Comparison of ENCODE assay signal across 15 cellular contexts in the genomic region with DNA sequence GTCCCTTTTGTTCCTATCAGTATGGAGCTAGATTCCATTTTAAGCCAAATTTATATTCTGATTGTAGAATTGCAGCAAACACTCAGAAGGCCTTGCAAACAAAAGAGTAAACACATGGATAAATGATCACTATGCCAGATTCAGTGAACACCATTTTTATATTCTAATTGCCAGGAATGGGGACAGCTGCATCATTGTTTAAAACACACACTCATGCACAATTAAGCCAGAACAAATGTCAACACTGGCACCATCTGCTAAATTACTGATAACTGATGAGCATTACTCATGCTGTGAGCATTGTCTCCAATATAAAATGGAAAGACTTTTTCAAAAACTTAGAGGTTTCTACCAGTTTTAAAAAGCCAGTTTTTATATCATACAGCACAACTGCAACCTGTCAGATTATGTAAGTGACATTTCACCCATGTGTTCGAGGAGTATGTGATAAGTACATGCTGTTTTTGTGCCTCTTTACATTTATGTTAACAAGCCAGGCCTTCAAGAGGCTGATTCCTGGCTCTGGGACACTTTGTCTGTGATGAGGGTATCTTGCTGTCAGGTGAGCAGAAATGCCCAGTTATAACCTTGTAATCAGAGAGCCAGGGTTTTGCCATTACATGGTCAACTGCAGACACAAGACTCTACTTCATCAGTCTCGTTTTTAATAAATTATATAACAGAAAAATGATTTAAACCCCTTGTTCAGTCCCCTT. TPM values are rescaled to one million over a fixed set of nuclear protein-coding genes. Genes with fewer than 3 reads are reported as not detected.
DNase-seq lines count a peak whose midpoint lies in the region; ATAC-seq lines count a peak whose summit lies in the region.
"Had no signal": no experiment of that assay in that cellular context is flagged by ENCODE, and none has a peak within 500 bp of the region (broad histone marks: within the 10 kb centered on the region; RNA-seq: fewer than 3 reads in every experiment).

No MANE protein-coding gene starts in this region.

- H3K9me3 Mint-ChIP-seq in activated CD4-positive, alpha-beta T cell treated with anti-CD3 and anti-CD28 coated beads, Interleukin-2, amount 10 ng/mL, durations not matched to agents 7 days and 5 days = no peaks in the 10 kb centered on the region
- H3K9me3 Mint-ChIP-seq: neural crest cell had no signal

- POLR2A ChIA-PET in activated CD4-positive, alpha-beta T cell treated with anti-CD3 and anti-CD28 coated beads, Interleukin-2, amount 10 ng/mL, durations not matched to agents 7 days and 5 days (lab: Charles Lee) = no interaction called here

- no peak overlapping the region for H3K4me3 Mint-ChIP-seq in activated CD4-positive, alpha-beta T cell treated with anti-CD3 and anti-CD28 coated beads, Interleukin-2, amount 10 ng/mL, durations not matched to agents 7 days and 5 days

- no peak overlapping the region for H3K27ac Mint-ChIP-seq in activated CD4-positive, alpha-beta T cell treated with anti-CD3 and anti-CD28 coated beads, Interleukin-2, amount 10 ng/mL, durations not matched to agents 7 days and 5 days

- CTCF ChIA-PET in activated CD4-positive, alpha-beta T cell treated with anti-CD3 and anti-CD28 coated beads, Interleukin-2, amount 10 ng/mL, durations not matched to agents 7 days and 5 days (lab: Charles Lee) = interaction anchor here (1.5 kb wide), 1 partner anchor 11 kb away, joined by 3 read pairs; no protein-coding TSS in a partner anchor

- DNase-seq in DMS53 treated with DMSO at 0.1 percent for 48 hours (lab: John Stamatoyannopoulos, UW; ENCODE audit: unreplicated experiment) = peak; percentile 70
- peak; percentile 91 for DNase-seq in NCI-H1694 (lab: John Stamatoyannopoulos, UW)
- DNase-seq in NCI-H748 (lab: John Stamatoyannopoulos, UW; ENCODE audit: unreplicated experiment) = peak; percentile 98
- DNase-seq in inferior parietal cortex (ENCODE audit: extremely low spot score) = peak; percentile 60
- DNase-seq in activated CD4-positive, alpha-beta T cell treated with anti-CD3 and anti-CD28 coated beads, Interleukin-2, amount 10 ng/mL, durations not matched to agents 7 days and 5 days = no peak
- DNase-seq in kidney tubule cell (ENCODE audit: low spot score) = no peak
- DNase-seq: activated CD4-positive, CD25-positive, alpha-beta regulatory T cell; Calu3; KG1; mesenchymal stem cell; Peyer's patch; T-helper 1 cell had no signal

- peaks cover 74% of the 10 kb centered on the region for H3K27me3 Mint-ChIP-seq in activated CD4-positive, alpha-beta T cell treated with anti-CD3 and anti-CD28 coated beads, Interleukin-2, amount 10 ng/mL, durations not matched to agents 7 days and 5 days

- peaks cover 6% of the 10 kb centered on the region for H3K4me1 Mint-ChIP-seq in activated CD4-positive, alpha-beta T cell treated with anti-CD3 and anti-CD28 coated beads, Interleukin-2, amount 10 ng/mL, durations not matched to agents 7 days and 5 days

- ATAC-seq in HG03097 (IDR thresholded peaks at IDR 0.05; ENCODE audit: low FRiP score, unreplicated experiment) (no peak), HG02588 (IDR thresholded peaks at IDR 0.05; ENCODE audit: unreplicated experiment) (no peak)

- no peaks in the 10 kb centered on the region for H3K36me3 Mint-ChIP-seq in activated CD4-positive, alpha-beta T cell treated with anti-CD3 and anti-CD28 coated beads, Interleukin-2, amount 10 ng/mL, durations not matched to agents 7 days and 5 days (ENCODE audit: low read depth)

RNA-seq across cellular contexts. Expression of gene ST8SIA5, which starts 4.4 kb away (rescaled TPM):
- total RNA-seq in activated CD4-positive, alpha-beta T cell treated with anti-CD3 and anti-CD28 coated beads, Interleukin-2, amount 10 ng/mL, durations not matched to agents 7 days and 5 days = under 1 TPM in 1 of 2 experiments, not detected in 1; 0.15 TPM
- total RNA-seq: Calu3 had no signal

Comparison
In these comparisons a context has a peak if more than half of its experiments do, and no peak if none do; other contexts are left out.
1. DNase-seq: peak in DMS53 treated with DMSO at 0.1 percent for 48 hours (single experiment), NCI-H1694 (single experiment), NCI-H748 (single experiment) and inferior parietal cortex (single experiment); none in activated CD4-positive, alpha-beta T cell treated with anti-CD3 and anti-CD28 coated beads, Interleukin-2, amount 10 ng/mL, durations not matched to agents 7 days and 5 days (single experiment) and kidney tubule cell (single experiment).